In the genomic region with DNA sequence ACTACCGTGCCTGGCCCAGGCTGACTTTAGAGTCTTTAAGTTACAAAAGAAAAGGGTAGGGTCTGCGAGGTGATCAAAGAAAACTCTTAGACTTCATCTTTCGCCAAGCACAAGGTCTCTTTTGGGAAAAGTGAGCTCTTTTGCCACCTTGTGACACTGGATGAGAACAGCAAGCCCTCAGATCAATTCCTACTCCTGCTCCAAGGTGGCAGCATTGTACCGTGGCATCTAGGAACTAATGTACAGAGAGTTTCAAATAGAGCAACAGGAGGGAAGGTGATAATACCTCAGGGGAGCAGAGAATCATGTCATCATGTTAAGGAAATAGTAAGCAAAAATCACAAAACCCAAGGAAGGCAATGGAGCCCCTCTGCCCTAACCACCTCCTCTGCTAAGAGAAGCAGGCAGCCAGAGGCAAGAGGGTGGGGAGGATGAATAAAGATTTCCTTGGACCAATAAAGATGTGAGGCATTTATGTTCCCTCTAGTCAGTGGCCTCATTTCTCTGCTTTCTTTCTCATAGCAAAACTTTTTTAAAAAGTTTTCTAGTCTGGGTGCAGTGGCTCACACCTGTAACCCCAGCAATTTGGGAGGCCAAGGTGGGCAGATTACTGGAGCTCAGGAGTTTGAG, we compare ENCODE assay signal across 8 cellular contexts. TPM values are rescaled to one million over a fixed set of nuclear protein-coding genes. Genes with fewer than 3 reads are reported as not detected.
DNase-seq lines count a peak whose midpoint lies in the region; ATAC-seq and TF ChIP-seq lines count a peak whose summit lies in the region.

No MANE protein-coding gene starts in this region.

- TF ChIP-seq CTCF in GM06990 (IDR thresholded peaks at IDR 0.05; ENCODE audit: insufficient read depth, low read length, poor library complexity, severe bottlenecking) = peak; percentile 99

- DNase-seq in GM06990 (ENCODE audit: extremely low read depth, insufficient read length) (peak; percentile 51), HT-29 (ENCODE audit: low spot score) (peak; percentile 99), NCI-H82 treated with DMSO at 0.1 percent for 48 hours (lab: John Stamatoyannopoulos, UW; ENCODE audit: unreplicated experiment) (peak; percentile 86), dermis blood vessel endothelial cell (peak; percentile 93), lung microvascular endothelial cell (ENCODE audit: low read depth in 2 of 2) (peak; percentile 86 to 90)
- peak; percentile 53 for DNase-seq in activated CD4-positive, alpha-beta T cell treated with anti-CD3 and anti-CD28 coated beads, Interleukin-2, amount 50 U/mL, for 1 hour
- peak; percentile 30 to 43 for DNase-seq in stimulated activated CD8-positive, alpha-beta memory T cell treated with anti-CD3 and anti-CD28 coated beads, Interleukin-15, amount 100 ng/mL, for 48 hours (ENCODE audit: low read depth in 2 of 2)

- ATAC-seq in HG02852 (IDR thresholded peaks at IDR 0.05; ENCODE audit: unreplicated experiment) = no peak

- H3K27me3 ChIP-seq in GM06990 (replicated peaks; ENCODE audit: control insufficient read depth, insufficient read depth, low read length) = no peaks in the 10 kb centered on the region

- no peaks in the 10 kb centered on the region for H3K36me3 ChIP-seq in GM06990 (ENCODE audit: control insufficient read depth, insufficient read depth, low read length)

- no peak overlapping the region for H3K4me3 ChIP-seq in GM06990 (replicated peaks; ENCODE audit: low read depth, low read length)

RNA-seq across cellular contexts. Expression of gene C17orf78, which starts 2.1 kb away (rescaled TPM):
- total RNA-seq in HT-29 (2014; rRNA removed; shearing (Covaris generic)) = not detected in 2 replicates
- not detected in 2 replicates for total RNA-seq in dermis blood vessel endothelial cell
- total RNA-seq in lung microvascular endothelial cell = not detected in 2 replicates

RNA-seq across cellular contexts. Expression of gene ACACA, which starts 33.0 kb away (rescaled TPM):
- total RNA-seq in HT-29 (2014; rRNA removed; shearing (Covaris generic)) = 84.4 and 111 TPM in 2 replicates
- 36.6 and 73.2 TPM in 2 replicates for total RNA-seq in dermis blood vessel endothelial cell
- 26.8 and 29.2 TPM in 2 replicates for total RNA-seq in lung microvascular endothelial cell

RNA-seq across cellular contexts. Expression of gene TADA2A, which starts 33.0 kb away (rescaled TPM):
- 20.0 and 30.6 TPM in 2 replicates for total RNA-seq in HT-29 (2014; rRNA removed; shearing (Covaris generic))
- total RNA-seq in dermis blood vessel endothelial cell (22.3 and 22.4 TPM in 2 replicates), lung microvascular endothelial cell (8.5 and 15.3 TPM in 2 replicates)

Comparison
In these comparisons a context has a peak if more than half of its experiments do, and no peak if none do; other contexts are left out.
1. DNase-seq: peak in every context shown above with its lines; median percentile 99 in HT-29; 93 in dermis blood vessel endothelial cell; 88 in lung microvascular endothelial cell; 86 in NCI-H82 treated with DMSO at 0.1 percent for 48 hours; 53 in activated CD4-positive, alpha-beta T cell treated with anti-CD3 and anti-CD28 coated beads, Interleukin-2, amount 50 U/mL, for 1 hour; 51 in GM06990; 36 in stimulated activated CD8-positive, alpha-beta memory T cell treated with anti-CD3 and anti-CD28 coated beads, Interleukin-15, amount 100 ng/mL, for 48 hours.